20 cellular contexts compared by ENCODE assay signal in genomic region chr7:129784437-129784782, GRCh38.
DNase-seq lines count a peak whose midpoint lies in the region; ATAC-seq and TF ChIP-seq lines count a peak whose summit lies in the region.
"Had no signal": no experiment of that assay in that cellular context is flagged by ENCODE, and none has a peak within 500 bp of the region (broad histone marks: within the 10 kb centered on the region; RNA-seq: fewer than 3 reads in every experiment).

No MANE protein-coding gene starts in this region.

- H3K9ac ChIP-seq in OCI-LY3 (ENCODE audit: low read length) (no peak overlapping the region), endodermal cell (ENCODE audit: extremely low read depth, low read length, poor library complexity, severe bottlenecking) (no peak overlapping the region), mesendoderm (ENCODE audit: low read length) (no peak overlapping the region)

- H2BK120ac ChIP-seq in mesendoderm (ENCODE audit: low read depth, low read length) = no peak overlapping the region

- H3K36me3 Mint-ChIP-seq in activated T-cell treated with anti-CD3 and anti-CD28 coated beads, Interleukin-2, amount 50 U/mL, for 72 hours (ENCODE audit: insufficient read depth in 2 of 2) = peaks cover 0 to 3% of the 10 kb centered on the region in 2 donors
- no peaks in the 10 kb centered on the region for H3K36me3 Mint-ChIP-seq in activated T-cell treated with anti-CD3 and anti-CD28 coated beads, Interleukin-2, amount 50 U/mL, for 24 hours (ENCODE audit: low read depth)
- no peaks in the 10 kb centered on the region for H3K36me3 Mint-ChIP-seq in endodermal cell (ENCODE audit: low read depth)

- no peak for DNase-seq in activated T-cell treated with anti-CD3 and anti-CD28 coated beads, Interleukin-2, amount 50 U/mL, for 72 hours
- DNase-seq in activated T-cell treated with anti-CD3 and anti-CD28 coated beads, Interleukin-2, amount 50 U/mL, for 24 hours = no peak
- DNase-seq in endodermal cell = peak; percentile 61
- peak; percentile 64 for DNase-seq in spleen
- DNase-seq in activated CD4-positive, CD25-positive, alpha-beta regulatory T cell (lab: John Stamatoyannopoulos, UW) = no peak
- DNase-seq in effector memory CD4-positive, alpha-beta T cell = no peak
- DNase-seq in mesendoderm = no peak
- DNase-seq: CD4-positive, alpha-beta T cell; DMS79 treated with DMSO at 0.1 percent for 48 hours; MG63; NCI-H1417; NCI-H1930; NCI-H2171 treated with DMSO at 0.1 percent for 48 hours; NCI-H510A; NCI-H82 had no signal

- peak overlapping the region; percentile 62 to 80 for H3K4me3 Mint-ChIP-seq in activated T-cell treated with anti-CD3 and anti-CD28 coated beads, Interleukin-2, amount 50 U/mL, for 72 hours
- no peak overlapping the region for H3K4me3 Mint-ChIP-seq in activated T-cell treated with anti-CD3 and anti-CD28 coated beads, Interleukin-2, amount 50 U/mL, for 24 hours
- no peak overlapping the region for H3K4me3 Mint-ChIP-seq in endodermal cell
- H3K4me3 Mint-ChIP-seq: CD4-positive, alpha-beta T cell had no signal

- 12 to 20% methylated on average over 9 to 23 of the region's 25 CpGs for WGBS in endodermal cell (ENCODE audit: insufficient coverage in 1 of 2, insufficient read length in 1 of 2), 2 experiments
- 16 to 23% (median 20%) methylated on average over 25 of the region's 25 CpGs for WGBS in spleen, 5 donors
- no CpG with 5 or more reads among the region's 25 CpGs for WGBS in mesendoderm (ENCODE audit: extremely low coverage, insufficient coverage, low lambda C conversion rate)

- H2BK5ac ChIP-seq in mesendoderm (ENCODE audit: low read length) = no peak overlapping the region

- intact Hi-C loops in spleen (cut with DNase I; ENCODE audit: low total_unique reads) = no loop called here

- H3K27ac Mint-ChIP-seq in activated T-cell treated with anti-CD3 and anti-CD28 coated beads, Interleukin-2, amount 50 U/mL, for 72 hours = no peak overlapping the region
- H3K27ac Mint-ChIP-seq in activated T-cell treated with anti-CD3 and anti-CD28 coated beads, Interleukin-2, amount 50 U/mL, for 24 hours = no peak overlapping the region
- H3K27ac Mint-ChIP-seq in endodermal cell = no peak overlapping the region
- H3K27ac Mint-ChIP-seq: CD4-positive, alpha-beta T cell had no signal

- no peak overlapping the region for H4K5ac ChIP-seq in mesendoderm (ENCODE audit: low read length)

- peak overlapping the region; percentile 65; the same call in 1 of the 2 replicates for H3K4me2 ChIP-seq in OCI-LY3 (ENCODE audit: low read length)
- H3K4me2 ChIP-seq in mesendoderm (ENCODE audit: low read length) = no peak overlapping the region
- H3K4me2 ChIP-seq: A549 had no signal

- H3K36me3 ChIP-seq in OCI-LY3 (replicated peaks; ENCODE audit: low read depth, low read length) (no peaks in the 10 kb centered on the region), endodermal cell (ENCODE audit: control insufficient read depth, insufficient read depth, low read length) (no peaks in the 10 kb centered on the region), spleen (no peaks in the 10 kb centered on the region), mesendoderm (ENCODE audit: control insufficient read depth, insufficient read depth, low read length) (no peaks in the 10 kb centered on the region)
- H3K36me3 ChIP-seq in effector memory CD4-positive, alpha-beta T cell (ENCODE audit: control insufficient read depth, insufficient read depth, low read length) = no peaks in the 10 kb centered on the region
- H3K36me3 ChIP-seq: MG63, Peyer's patch had no signal

- ATAC-seq in activated T-cell treated with anti-CD3 and anti-CD28 coated beads, Interleukin-2, amount 50 U/mL, for 72 hours (replicated peaks in 1 of 2) = no peak
- ATAC-seq: A549, HCT116, HepG2 had no signal

- H3K79me2 ChIP-seq in OCI-LY3 (ENCODE audit: low read length) (no peaks in the 10 kb centered on the region), mesendoderm (ENCODE audit: control insufficient read depth, insufficient read depth, low read length) (no peaks in the 10 kb centered on the region)

- H3K4ac ChIP-seq in mesendoderm (ENCODE audit: low read depth, low read length) = no peak overlapping the region

- no peak overlapping the region for H4K8ac ChIP-seq in mesendoderm (ENCODE audit: low read depth, low read length)

- H3K4me3 ChIP-seq in OCI-LY3 (ENCODE audit: low read length) (no peak overlapping the region), endodermal cell (ENCODE audit: low read length) (no peak overlapping the region), spleen (peak overlapping the region in 2 of 8 donors; percentile 5 to 58), mesendoderm (ENCODE audit: low read length) (no peak overlapping the region)
- H3K4me3 ChIP-seq in effector memory CD4-positive, alpha-beta T cell (ENCODE audit: insufficient read depth, low read depth, low read length, poor library complexity, severe bottlenecking) = no peak overlapping the region
- H3K4me3 ChIP-seq: A549, MG63 had no signal

- H2AFZ ChIP-seq in OCI-LY3 (ENCODE audit: low read depth, low read length) = no peak overlapping the region

- no peak overlapping the region for H3K23ac ChIP-seq in mesendoderm (ENCODE audit: low read length)

- H3K56ac ChIP-seq in mesendoderm (ENCODE audit: low read length) = no peak overlapping the region

- H4K20me1 ChIP-seq in OCI-LY3 (ENCODE audit: insufficient read depth, low read length) = no peaks in the 10 kb centered on the region

- H2BK15ac ChIP-seq in mesendoderm (replicated peaks; ENCODE audit: low read depth) = no peak overlapping the region

- no peaks in the 10 kb centered on the region for H3K4me1 ChIP-seq in OCI-LY3 (ENCODE audit: low read length)
- peaks cover 6% of the 10 kb centered on the region for H3K4me1 ChIP-seq in endodermal cell (ENCODE audit: control insufficient read depth, insufficient read depth, low read length)
- H3K4me1 ChIP-seq in spleen = peaks cover 47 to 69% (median 66%) of the 10 kb centered on the region in 6 donors
- H3K4me1 ChIP-seq in effector memory CD4-positive, alpha-beta T cell (ENCODE audit: control insufficient read depth, insufficient read depth, low read length, poor library complexity, severe bottlenecking) = peaks cover 58% of the 10 kb centered on the region
- no peaks in the 10 kb centered on the region for H3K4me1 ChIP-seq in mesendoderm (ENCODE audit: control insufficient read depth, low read depth, low read length)

- no peak overlapping the region for H2AK5ac ChIP-seq in mesendoderm (ENCODE audit: low read length)

- no peak for TF ChIP-seq CTCF in OCI-LY3 (IDR thresholded peaks at IDR 0.05; ENCODE audit: low read depth, low read length)
- no peak for TF ChIP-seq CTCF in endodermal cell (conservative IDR thresholded peaks at IDR 0.05)
- no peak for TF ChIP-seq CTCF in spleen (IDR thresholded peaks at IDR 0.05 in 8 of 11, conservative IDR thresholded peaks at IDR 0.05 in 3 of 11)

- no peak overlapping the region for H3K18ac ChIP-seq in mesendoderm (ENCODE audit: low read length)

- H3K27me3 ChIP-seq in OCI-LY3 (ENCODE audit: low read depth, low read length) = no peaks in the 10 kb centered on the region
- peaks cover 99% of the 10 kb centered on the region for H3K27me3 ChIP-seq in endodermal cell (ENCODE audit: control insufficient read depth, insufficient read depth, low read length, poor library complexity, severe bottlenecking)
- peaks cover 24 to 97% (median 79%) of the 10 kb centered on the region in 7 donors for H3K27me3 ChIP-seq in spleen (replicated peaks in 1 of 7)
- H3K27me3 ChIP-seq in effector memory CD4-positive, alpha-beta T cell (replicated peaks; ENCODE audit: control insufficient read depth, insufficient read depth, low read length, poor library complexity, severe bottlenecking) = peaks cover 76% of the 10 kb centered on the region
- H3K27me3 ChIP-seq in mesendoderm (ENCODE audit: insufficient read depth, low read length, poor library complexity) = peaks cover 57% of the 10 kb centered on the region

- H3K9me3 Mint-ChIP-seq in activated T-cell treated with anti-CD3 and anti-CD28 coated beads, Interleukin-2, amount 50 U/mL, for 72 hours = no peaks in the 10 kb centered on the region
- no peaks in the 10 kb centered on the region for H3K9me3 Mint-ChIP-seq in activated T-cell treated with anti-CD3 and anti-CD28 coated beads, Interleukin-2, amount 50 U/mL, for 24 hours
- no peaks in the 10 kb centered on the region for H3K9me3 Mint-ChIP-seq in endodermal cell
- H3K9me3 Mint-ChIP-seq: CD4-positive, alpha-beta T cell had no signal

- H3K9me3 ChIP-seq in OCI-LY3 (ENCODE audit: insufficient read depth, low read length) (no peaks in the 10 kb centered on the region), endodermal cell (ENCODE audit: control insufficient read depth, low read length) (peaks cover 4% of the 10 kb centered on the region), spleen (no peaks in the 10 kb centered on the region)
- no peaks in the 10 kb centered on the region for H3K9me3 ChIP-seq in effector memory CD4-positive, alpha-beta T cell (ENCODE audit: control insufficient read depth, low read length)
- H3K9me3 ChIP-seq: A549, MG63 had no signal

- TF ChIP-seq POLR2A in spleen (IDR thresholded peaks at IDR 0.05) = no peak

- no peaks in the 10 kb centered on the region for H3K79me1 ChIP-seq in mesendoderm (ENCODE audit: low read length)

- H3K4me1 Mint-ChIP-seq in activated T-cell treated with anti-CD3 and anti-CD28 coated beads, Interleukin-2, amount 50 U/mL, for 72 hours (ENCODE audit: low read depth) = peaks cover 47% of the 10 kb centered on the region
- peaks cover 46% of the 10 kb centered on the region for H3K4me1 Mint-ChIP-seq in activated T-cell treated with anti-CD3 and anti-CD28 coated beads, Interleukin-2, amount 50 U/mL, for 24 hours (ENCODE audit: low read depth)
- H3K4me1 Mint-ChIP-seq in endodermal cell = peaks cover 16% of the 10 kb centered on the region

- H3K27me3 Mint-ChIP-seq in activated T-cell treated with anti-CD3 and anti-CD28 coated beads, Interleukin-2, amount 50 U/mL, for 72 hours (ENCODE audit: low read depth) = peaks cover 70% of the 10 kb centered on the region
- peaks cover 73% of the 10 kb centered on the region for H3K27me3 Mint-ChIP-seq in activated T-cell treated with anti-CD3 and anti-CD28 coated beads, Interleukin-2, amount 50 U/mL, for 24 hours
- H3K27me3 Mint-ChIP-seq in endodermal cell (ENCODE audit: insufficient read depth) = peaks cover 91% of the 10 kb centered on the region

- H3K27ac ChIP-seq in OCI-LY3 (ENCODE audit: low read length) (no peak overlapping the region), endodermal cell (ENCODE audit: low read depth, low read length) (no peak overlapping the region), spleen (no peak overlapping the region), mesendoderm (ENCODE audit: low read depth, low read length) (no peak overlapping the region)
- no peak overlapping the region for H3K27ac ChIP-seq in effector memory CD4-positive, alpha-beta T cell (ENCODE audit: insufficient read depth, low read length, poor library complexity, severe bottlenecking)
- H3K27ac ChIP-seq: A549, Peyer's patch had no signal

Comparison
In these comparisons a context has a peak if more than half of its experiments do, and no peak if none do; other contexts are left out.
1. H3K4me3 Mint-ChIP-seq: peak in activated T-cell treated with anti-CD3 and anti-CD28 coated beads, Interleukin-2, amount 50 U/mL, for 72 hours (2 of 2); none in activated T-cell treated with anti-CD3 and anti-CD28 coated beads, Interleukin-2, amount 50 U/mL, for 24 hours (single experiment) and endodermal cell (single experiment).
2. DNase-seq: peak in endodermal cell (single experiment) and spleen (single experiment); none in activated T-cell treated with anti-CD3 and anti-CD28 coated beads, Interleukin-2, amount 50 U/mL, for 72 hours (0 of 2), activated T-cell treated with anti-CD3 and anti-CD28 coated beads, Interleukin-2, amount 50 U/mL, for 24 hours (single experiment), activated CD4-positive, CD25-positive, alpha-beta regulatory T cell (0 of 4), effector memory CD4-positive, alpha-beta T cell (0 of 3) and mesendoderm (single experiment).